ENCODE assay signal across 19 cellular contexts in genomic region chr19:14467816-14468215, GRCh38. TPM values are rescaled to one million over a fixed set of nuclear protein-coding genes. Genes with fewer than 3 reads are reported as not detected.
A peak's percentile ranks its signal among the peaks of the same experiment; 100 is the strongest.
DNase-seq lines count a peak whose midpoint lies in the region; ATAC-seq, FAIRE-seq and TF ChIP-seq lines count a peak whose summit lies in the region.
"Had no signal": no experiment of that assay in that cellular context is flagged by ENCODE, and none has a peak within 500 bp of the region (broad histone marks: within the 10 kb centered on the region; RNA-seq: fewer than 3 reads in every experiment).

No MANE protein-coding gene starts in this region.

- peak; percentile 43; the same call in 1 of the 2 replicates for TF ChIP-seq RAD21 in Ishikawa (IDR thresholded peaks at IDR 0.05; ENCODE audit: low read depth)

- POLR2A ChIA-PET in MCF 10A (lab: Yijun Ruan, JAX): no interaction called here

- DNase-seq in MCF 10A (ENCODE audit: unreplicated experiment) (peak; percentile 35), breast epithelium (ENCODE audit: low spot score in 2 of 2) (no peak), bronchial epithelial cell (ENCODE audit: low read depth) (no peak), type B pancreatic cell (ENCODE audit: extremely low spot score, unreplicated experiment) (no peak), gastrocnemius medialis (no peak), left colon (no peak)
- DNase-seq: activated CD8-positive, alpha-beta T cell treated with anti-CD3 and anti-CD28 coated beads, Interleukin-2, amount 10 ng/mL, durations not matched to agents 7 days and 5 days; CD8-positive, alpha-beta T cell; NCI-H1930; NCI-H446 treated with DMSO at 0.1 percent for 48 hours; ovary; stimulated activated naive CD4-positive, alpha-beta T cell; transverse colon had no signal

- H3K9me3 ChIP-seq in breast epithelium: no peaks in the 10 kb centered on the region
- H3K9me3 ChIP-seq in gastrocnemius medialis: no peaks in the 10 kb centered on the region
- H3K9me3 ChIP-seq: ovary, transverse colon had no signal

- TF ChIP-seq EP300 in Ishikawa (IDR thresholded peaks at IDR 0.05; ENCODE audit: borderline replicate concordance): no peak

- no peaks in the 10 kb centered on the region for H3K36me3 ChIP-seq in breast epithelium
- no peaks in the 10 kb centered on the region for H3K36me3 ChIP-seq in bronchial epithelial cell (ENCODE audit: control insufficient read depth, insufficient read depth, low read length)
- H3K36me3 ChIP-seq in gastrocnemius medialis: peaks cover 0 to 66% of the 10 kb centered on the region in 2 donors
- H3K36me3 ChIP-seq: ovary had no signal

- H3K27me3 ChIP-seq in breast epithelium: no peaks in the 10 kb centered on the region
- H3K27me3 ChIP-seq in bronchial epithelial cell (ENCODE audit: control insufficient read depth, insufficient read depth, low read length): no peaks in the 10 kb centered on the region
- peaks cover 6 to 7% (median 6%) of the 10 kb centered on the region in 3 donors for H3K27me3 ChIP-seq in gastrocnemius medialis
- H3K27me3 ChIP-seq: ovary had no signal

- BruUV-seq in MCF 10A (replicated peaks; lab: Mats Ljungman, UMichigan): no TSS peak

- no peak overlapping the region for H3K4me3 Mint-ChIP-seq in MCF 10A (ENCODE audit: unreplicated experiment)
- no peak overlapping the region for H3K4me3 Mint-ChIP-seq in type B pancreatic cell
- H3K4me3 Mint-ChIP-seq: activated CD8-positive, alpha-beta T cell treated with anti-CD3 and anti-CD28 coated beads, Interleukin-2, amount 10 ng/mL, durations not matched to agents 7 days and 5 days; activated T-helper 1 cell treated with anti-CD3 and anti-CD28 coated beads, Interleukin-12 subunit alpha, Interleukin-12 subunit beta, Interleukin-2, Interleukin-4 antibody, amounts not matched to agents 30 ng/mL and 10 ng/mL and 1 ng/mL, durations not matched to agents 14 hours and 24 hours and 36 hours; CD8-positive, alpha-beta T cell had no signal

- no peaks in the 10 kb centered on the region for H3K4me1 Mint-ChIP-seq in MCF 10A (ENCODE audit: insufficient read depth, unreplicated experiment)
- H3K4me1 Mint-ChIP-seq in type B pancreatic cell (ENCODE audit: unreplicated experiment): no peaks in the 10 kb centered on the region

- intact Hi-C loops in MCF 10A (cut with micrococcal nuclease): no loop called here
- intact Hi-C loops in breast epithelium (cut with DNase I; ENCODE audit: low total_unique reads): no loop called here
- intact Hi-C loops in gastrocnemius medialis (cut with DNase I; ENCODE audit: low total_unique reads): no loop called here
- intact Hi-C loops in left colon (cut with DNase I, micrococcal nuclease): no loop called here

- TF ChIP-seq CTCF in MCF 10A (IDR thresholded peaks at IDR 0.05; ENCODE audit: unreplicated experiment) (no peak), breast epithelium (IDR thresholded peaks at IDR 0.05) (no peak), bronchial epithelial cell (IDR thresholded peaks at IDR 0.05; ENCODE audit: insufficient read depth, low read length, severe bottlenecking) (peak; percentile 19), type B pancreatic cell (conservative IDR thresholded peaks at IDR 0.05) (no peak), gastrocnemius medialis (IDR thresholded peaks at IDR 0.05 in 4 of 5, conservative IDR thresholded peaks at IDR 0.05 in 1 of 5) (no peak)

- ATAC-seq in gastrocnemius medialis: no peak
- ATAC-seq in HG02970 (IDR thresholded peaks at IDR 0.05; ENCODE audit: low FRiP score, unreplicated experiment): no peak
- no peak for ATAC-seq in left colon
- ATAC-seq: activated CD8-positive, alpha-beta T cell treated with anti-CD3 and anti-CD28 coated beads, Interleukin-2, amount 10 ng/mL, durations not matched to agents 7 days and 5 days; CD8-positive, alpha-beta T cell; sciatic nerve had no signal

- H3K27me3 Mint-ChIP-seq in MCF 10A (ENCODE audit: insufficient read depth, unreplicated experiment) (no peaks in the 10 kb centered on the region), type B pancreatic cell (no peaks in the 10 kb centered on the region)

- CTCF ChIA-PET in MCF 10A (lab: Yijun Ruan, JAX): interaction anchor here (0.6 to 1.6 kb wide), 9 partner anchors 8 to 589 kb away, joined by 3 to 6 read pairs (median 3); partner anchors contain the start of genes ASF1B and GIPC1

- no peaks in the 10 kb centered on the region for H3K9me3 Mint-ChIP-seq in MCF 10A (ENCODE audit: unreplicated experiment)
- no peaks in the 10 kb centered on the region for H3K9me3 Mint-ChIP-seq in type B pancreatic cell
- H3K9me3 Mint-ChIP-seq: activated T-helper 1 cell treated with anti-CD3 and anti-CD28 coated beads, Interleukin-12 subunit alpha, Interleukin-12 subunit beta, Interleukin-2, Interleukin-4 antibody, amounts not matched to agents 30 ng/mL and 10 ng/mL and 1 ng/mL, durations not matched to agents 14 hours and 24 hours and 36 hours; CD8-positive, alpha-beta T cell had no signal

- H3K36me3 Mint-ChIP-seq in MCF 10A (ENCODE audit: insufficient read depth, unreplicated experiment) (peaks cover 62% of the 10 kb centered on the region), type B pancreatic cell (no peaks in the 10 kb centered on the region)

- no peak overlapping the region for H3K27ac ChIP-seq in breast epithelium
- H3K27ac ChIP-seq in gastrocnemius medialis: no peak overlapping the region
- H3K27ac ChIP-seq: ovary, RWPE1, transverse colon had no signal

- in situ Hi-C loops in gastrocnemius medialis (cut with MboI; ENCODE audit: low sequenced_read_pairs in 4 of 4): no loop called here

- H3K27ac Mint-ChIP-seq in MCF 10A (ENCODE audit: low read depth, unreplicated experiment) (no peak overlapping the region), type B pancreatic cell (peak overlapping the region; percentile 31)
- H3K27ac Mint-ChIP-seq: activated CD8-positive, alpha-beta T cell treated with anti-CD3 and anti-CD28 coated beads, Interleukin-2, amount 10 ng/mL, durations not matched to agents 7 days and 5 days; activated T-helper 1 cell treated with anti-CD3 and anti-CD28 coated beads, Interleukin-12 subunit alpha, Interleukin-12 subunit beta, Interleukin-2, Interleukin-4 antibody, amounts not matched to agents 30 ng/mL and 10 ng/mL and 1 ng/mL, durations not matched to agents 14 hours and 24 hours and 36 hours; CD8-positive, alpha-beta T cell had no signal

- TF ChIP-seq POLR2A in breast epithelium (IDR thresholded peaks at IDR 0.05): no peak
- no peak for TF ChIP-seq POLR2A in gastrocnemius medialis (IDR thresholded peaks at IDR 0.05)

- FAIRE-seq in bronchial epithelial cell (lab: Jason Lieb, UNC): no peak

- H3K4me1 ChIP-seq in breast epithelium (peaks cover 0 to 7% of the 10 kb centered on the region in 2 donors), gastrocnemius medialis (peaks cover 5 to 8% of the 10 kb centered on the region in 2 donors)

- no peak overlapping the region for H3K4me3 ChIP-seq in breast epithelium
- no peak overlapping the region for H3K4me3 ChIP-seq in bronchial epithelial cell (ENCODE audit: low read depth, low read length)
- no peak overlapping the region for H3K4me3 ChIP-seq in gastrocnemius medialis
- H3K4me3 ChIP-seq: ovary, transverse colon had no signal

TF ChIP-seq in Ishikawa, 13 proteins besides CTCF, POLR2A, EP300 and RAD21 (continues in another document):
- TF ChIP-seq CEBPB (IDR thresholded peaks at IDR 0.05) (no peak), EGR1 (IDR thresholded peaks at IDR 0.05) (no peak), FOXM1 (IDR thresholded peaks at IDR 0.05; ENCODE audit: borderline replicate concordance, low read depth) (no peak), CREB1 (IDR thresholded peaks at IDR 0.05; ENCODE audit: low read depth) (no peak), NFIC (IDR thresholded peaks at IDR 0.05) (no peak), MAX (IDR thresholded peaks at IDR 0.05) (no peak), YY1 (IDR thresholded peaks at IDR 0.05; ENCODE audit: low read depth) (no peak), ZBTB7A (IDR thresholded peaks at IDR 0.05; ENCODE audit: low read depth) (no peak), TAF1 (IDR thresholded peaks at IDR 0.05; ENCODE audit: low read depth) (no peak), TEAD4 (IDR thresholded peaks at IDR 0.05) (no peak)

RNA-seq across cellular contexts. Expression of gene PTGER1, which starts 7.3 kb away (rescaled TPM):
- total RNA-seq in MCF 10A (2022): 0.29 and 0.42 TPM in 2 replicates
- total RNA-seq in breast epithelium: 1 to 10 TPM in 1 of 3 donors, under 1 TPM in 1, not detected in 1; 0.48 to 1.3 TPM
- total RNA-seq in bronchial epithelial cell: 1.5 and 2.6 TPM in 2 replicates
- 0.56 and 1.0 TPM in 2 replicates for total RNA-seq in type B pancreatic cell (ENCODE audit: low replicate concordance)
- under 1 TPM in 1 of 4 donors, not detected in 3; 0.29 TPM for total RNA-seq in gastrocnemius medialis
- total RNA-seq in left colon: under 1 TPM; 0.52 to 0.84 TPM
- total RNA-seq: Daoy had no signal

RNA-seq across cellular contexts. Expression of gene GIPC1, which starts 28.1 kb away (rescaled TPM):
- 107 and 108 TPM in 2 replicates for total RNA-seq in MCF 10A (2022)
- 10 to 100 TPM; 48.8 to 79.0 (median 72.0) TPM for total RNA-seq in breast epithelium
- total RNA-seq in bronchial epithelial cell: 327 and 466 TPM in 2 replicates
- total RNA-seq in type B pancreatic cell (ENCODE audit: low replicate concordance): 123 and 308 TPM in 2 replicates
- 10 to 100 TPM; 18.4 to 70.3 (median 54.7) TPM for total RNA-seq in gastrocnemius medialis
- 100 to 1,000 TPM; 310 to 395 TPM for total RNA-seq in left colon

RNA-seq across cellular contexts. Expression of gene PKN1, which starts 34.7 kb away (rescaled TPM):
- total RNA-seq in MCF 10A (2022) (94.8 and 141 TPM in 2 replicates), breast epithelium (10 to 100 TPM; 40.8 to 78.1 (median 59.6) TPM), bronchial epithelial cell (22.1 and 32.9 TPM in 2 replicates), type B pancreatic cell (ENCODE audit: low replicate concordance) (63.1 and 85.3 TPM in 2 replicates), gastrocnemius medialis (100 to 1,000 TPM in 1 of 4 donors, 10 to 100 TPM in 3; 52.1 to 130 (median 81.3) TPM), left colon (10 to 100 TPM; 29.3 to 49.6 TPM)

RNA-seq across cellular contexts. Expression of gene DDX39A, which starts 48.7 kb away (rescaled TPM):
- total RNA-seq in MCF 10A (2022): 62.1 and 65.4 TPM in 2 replicates
- 10 to 100 TPM; 65.9 to 79.0 (median 75.5) TPM for total RNA-seq in breast epithelium
- 36.7 and 54.8 TPM in 2 replicates for total RNA-seq in bronchial epithelial cell
- 71.9 and 84.3 TPM in 2 replicates for total RNA-seq in type B pancreatic cell (ENCODE audit: low replicate concordance)
- total RNA-seq in gastrocnemius medialis: 10 to 100 TPM; 23.9 to 59.2 (median 41.3) TPM
- total RNA-seq in left colon: 10 to 100 TPM; 55.3 to 85.8 TPM

RNA-seq across cellular contexts. Expression of gene DNAJB1, which starts 50.4 kb away (rescaled TPM):
- total RNA-seq in MCF 10A (2022) (71.6 and 97.4 TPM in 2 replicates), breast epithelium (100 to 1,000 TPM in 2 of 3 donors, 10 to 100 TPM in 1; 59.0 to 166 (median 102) TPM), bronchial epithelial cell (58.4 and 117 TPM in 2 replicates), type B pancreatic cell (ENCODE audit: low replicate concordance) (142 and 277 TPM in 2 replicates), gastrocnemius medialis (10 to 100 TPM; 12.3 to 27.3 (median 16.6) TPM), left colon (100 to 1,000 TPM; 122 to 123 TPM)
